11 cellular contexts compared by ENCODE assay signal in genomic region chr3:29384640-29385039, GRCh38.
DNase-seq lines count a peak whose midpoint lies in the region; ATAC-seq, FAIRE-seq and TF ChIP-seq lines count a peak whose summit lies in the region.
"Had no signal": no experiment of that assay in that cellular context is flagged by ENCODE, and none has a peak within 500 bp of the region (broad histone marks: within the 10 kb centered on the region; RNA-seq: fewer than 3 reads in every experiment).

No MANE protein-coding gene starts in this region.

- H3K9me3 ChIP-seq in tibial artery, result no peaks in the 10 kb centered on the region

- H3K27ac ChIP-seq in tibial artery, result peak overlapping the region; percentile 64 to 73

- FAIRE-seq in HTR-8/SVneo (lab: Jason Lieb, UNC), result peak; percentile 38

- no peaks in the 10 kb centered on the region for H3K27me3 ChIP-seq in tibial artery

- ATAC-seq in GM18907 (IDR thresholded peaks at IDR 0.05; ENCODE audit: unreplicated experiment) (no peak), GM19351 (IDR thresholded peaks at IDR 0.05; ENCODE audit: unreplicated experiment) (no peak)
- ATAC-seq: activated T-cell treated with anti-CD3 and anti-CD28 coated beads, Interleukin-2, amount 50 U/mL, for 4 hours had no signal

- H3K36me3 ChIP-seq in tibial artery, result no peaks in the 10 kb centered on the region

- intact Hi-C loops in tibial artery (cut with DNase I; ENCODE audit: low total_unique reads), result no loop called here

- H3K4me3 ChIP-seq in cardiac fibroblast (replicated peaks in 1 of 2; ENCODE audit: low read depth in 2 of 2, low read length in 2 of 2) (peak overlapping the region in 1 of 2 donors; percentile 1), tibial artery (no peak overlapping the region)

- peaks cover 0 to 50% (median 22%) of the 10 kb centered on the region in 4 donors for H3K4me1 ChIP-seq in tibial artery

- DNase-seq in HTR-8/SVneo (ENCODE audit: insufficient read length, low spot score) (peak; percentile 61), cardiac fibroblast (ENCODE audit: low read depth in 2 of 2) (peak; percentile 79 to 91), iris pigment epithelial cell (ENCODE audit: low read depth) (peak; percentile 76), tibial artery (no peak), NCI-H2107 treated with DMSO at 0.1 percent for 48 hours (lab: John Stamatoyannopoulos, UW; ENCODE audit: unreplicated experiment) (no peak)
- DNase-seq: activated T-cell treated with anti-CD3 and anti-CD28 coated beads, Interleukin-2, amount 50 U/mL, for 4 hours; effector memory CD4-positive, alpha-beta T cell; KBM-7; NK-92 treated with Interleukin-12 subunit alpha and Interleukin-12 subunit beta, amount 100 ng/mL, for 24 hours had no signal

- TF ChIP-seq CTCF in cardiac fibroblast (IDR thresholded peaks at IDR 0.05; ENCODE audit: low read depth, low read length) (no peak), tibial artery (IDR thresholded peaks at IDR 0.05) (no peak)

Comparison
In these comparisons a context has a peak if more than half of its experiments do, and no peak if none do; other contexts are left out.
1. DNase-seq: peak in HTR-8/SVneo (single experiment), cardiac fibroblast (2 of 2) and iris pigment epithelial cell (single experiment); none in tibial artery (0 of 2) and NCI-H2107 treated with DMSO at 0.1 percent for 48 hours (single experiment).